Comparison of ENCODE assay signal across 18 cellular contexts in genomic region chr6:15523679-15524630, GRCh38.
DNase-seq lines count a peak whose midpoint lies in the region; ATAC-seq, FAIRE-seq and TF ChIP-seq lines count a peak whose summit lies in the region.
"Had no signal": no experiment of that assay in that cellular context is flagged by ENCODE, and none has a peak within 500 bp of the region (broad histone marks: within the 10 kb centered on the region; RNA-seq: fewer than 3 reads in every experiment).

No MANE protein-coding gene starts in this region.

- no peak for TF ChIP-seq RAD21 in HepG2 (CRISPR knock-in tag; IDR thresholded peaks at IDR 0.05)

- no peaks in the 10 kb centered on the region for H3K79me2 ChIP-seq in HepG2 (ENCODE audit: insufficient read depth, low read length)

- peak; percentile 21 for DNase-seq in activated CD4-positive, CD25-positive, alpha-beta regulatory T cell treated with anti-CD3 and anti-CD28 coated beads, Interleukin-2, amount 50 U/mL, for 72 hours
- DNase-seq in stimulated activated naive CD8-positive, alpha-beta T cell treated with anti-CD3 and anti-CD28 coated beads, Interleukin-15, Interleukin-2, amounts not matched to agents 100 U/mL and 50 U/mL, for 24 hours = no peak
- DNase-seq in mesenteric fat pad (ENCODE audit: low spot score) = peak; percentile 47
- no peak for DNase-seq in HepG2 (ENCODE audit: low spot score)
- DNase-seq in NCI-H748 (lab: John Stamatoyannopoulos, UW; ENCODE audit: unreplicated experiment) = no peak
- DNase-seq: 8988T, DMS153, foreskin fibroblast, mucosa of descending colon, NCI-H1930, NCI-H446 had no signal

- H3K4me1 ChIP-seq in HepG2 (ENCODE audit: insufficient read depth, low read length) = peaks cover 15% of the 10 kb centered on the region

- in situ Hi-C loops in HepG2 (cut with HindIII; ENCODE audit: extremely low pct_ligation_motif_present, low pct_unique_long_range_greater_than_20kb) = loop anchor here (10.0 kb wide), 1 partner anchor 101 kb away; no protein-coding TSS in a partner anchor

- ATAC-seq in activated CD4-positive, CD25-positive, alpha-beta regulatory T cell treated with anti-CD3 and anti-CD28 coated beads, Interleukin-2, amount 50 U/mL, for 24 hours = no peak
- no peak for ATAC-seq in stimulated activated naive CD8-positive, alpha-beta T cell treated with anti-CD3 and anti-CD28 coated beads, Interleukin-15, Interleukin-2, amounts not matched to agents 100 U/mL and 50 U/mL, for 24 hours
- ATAC-seq in GM18907 (IDR thresholded peaks at IDR 0.05; ENCODE audit: unreplicated experiment) (no peak), HepG2 (no peak)

- no peak overlapping the region for H3K4me3 Mint-ChIP-seq in stimulated activated naive CD8-positive, alpha-beta T cell treated with anti-CD3 and anti-CD28 coated beads, Interleukin-15, Interleukin-2, amounts not matched to agents 100 ng/mL and 50 ng/mL, for 24 hours

- H2AFZ ChIP-seq in HepG2 (ENCODE audit: low read length) = no peak overlapping the region

- POLR2A ChIA-PET in HepG2 (lab: Yijun Ruan, JAX) = no interaction called here

- WGBS in HepG2 (ENCODE audit: low lambda C conversion rate) = 97% methylated on average over 22 of the region's 23 CpGs

- no peak overlapping the region for H3K4me2 ChIP-seq in HepG2 (ENCODE audit: low read depth, low read length)
- H3K4me2 ChIP-seq: BLaER1 had no signal

- peaks cover 89% of the 10 kb centered on the region for H3K36me3 Mint-ChIP-seq in stimulated activated naive CD8-positive, alpha-beta T cell treated with anti-CD3 and anti-CD28 coated beads, Interleukin-15, Interleukin-2, amounts not matched to agents 100 ng/mL and 50 ng/mL, for 24 hours (ENCODE audit: low read depth)

- H3K4me1 Mint-ChIP-seq in stimulated activated naive CD8-positive, alpha-beta T cell treated with anti-CD3 and anti-CD28 coated beads, Interleukin-15, Interleukin-2, amounts not matched to agents 100 ng/mL and 50 ng/mL, for 24 hours (ENCODE audit: low read depth) = peaks cover 24% of the 10 kb centered on the region

- H3K27me3 Mint-ChIP-seq in stimulated activated naive CD8-positive, alpha-beta T cell treated with anti-CD3 and anti-CD28 coated beads, Interleukin-15, Interleukin-2, amounts not matched to agents 100 ng/mL and 50 ng/mL, for 24 hours = no peaks in the 10 kb centered on the region

- TF ChIP-seq POLR2A in HepG2 (IDR thresholded peaks at IDR 0.05; ENCODE audit: insufficient read depth in 1 of 2, low read depth in 2 of 2, low read length in 2 of 2) = no peak

- intact Hi-C loops in HepG2 (cut with micrococcal nuclease; ENCODE audit: unreplicated experiment) = no loop called here

- no peak overlapping the region for H3K4me3 ChIP-seq in HepG2 (replicated peaks in 1 of 3; ENCODE audit: insufficient read depth in 1 of 3, low read depth in 2 of 3, low read length in 3 of 3)
- H3K4me3 ChIP-seq: BLaER1, mucosa of descending colon, skin epidermis had no signal

- no peaks in the 10 kb centered on the region for H3K9me3 ChIP-seq in HepG2 (ENCODE audit: low read length)
- H3K9me3 ChIP-seq: mucosa of descending colon had no signal

- H3K36me3 ChIP-seq in HepG2 (replicated peaks in 1 of 2; ENCODE audit: control insufficient read depth in 1 of 2, insufficient read depth in 2 of 2, low read length in 2 of 2) = peaks cover 6 to 50% of the 10 kb centered on the region in 2 experiments

- H3K27me3 ChIP-seq in HepG2 (ENCODE audit: control insufficient read depth in 1 of 2, insufficient read depth in 2 of 2, low read length in 2 of 2) = no peaks in the 10 kb centered on the region
- H3K27me3 ChIP-seq: BLaER1 had no signal

- CTCF ChIA-PET in HepG2 (lab: Yijun Ruan, JAX; ENCODE audit: low intra/inter-chr PET ratio, low total read pairs) = no interaction called here

- TF ChIP-seq CTCF in HepG2 (CRISPR knock-in tag; IDR thresholded peaks at IDR 0.05) = no peak

- H3K9ac ChIP-seq in HepG2 (ENCODE audit: insufficient read depth, low read depth, low read length) = no peak overlapping the region
- H3K9ac ChIP-seq: BLaER1 had no signal

- H3K27ac Mint-ChIP-seq in stimulated activated naive CD8-positive, alpha-beta T cell treated with anti-CD3 and anti-CD28 coated beads, Interleukin-15, Interleukin-2, amounts not matched to agents 100 ng/mL and 50 ng/mL, for 24 hours = peak overlapping the region; percentile 41

- H3K27ac ChIP-seq in HepG2 (ENCODE audit: extremely low read length, insufficient read depth, low read length) = no peak overlapping the region
- H3K27ac ChIP-seq: BLaER1, skin epidermis had no signal

- no peak for FAIRE-seq in HepG2 (lab: Jason Lieb, UNC)
- FAIRE-seq: endothelial cell of umbilical vein, H54 had no signal

- H4K20me1 ChIP-seq in HepG2 (ENCODE audit: insufficient read depth, low read length) = no peaks in the 10 kb centered on the region

- no TSS peak for BruUV-seq in HepG2 (replicated peaks; lab: Mats Ljungman, UMichigan)

- H3K9me3 Mint-ChIP-seq in stimulated activated naive CD8-positive, alpha-beta T cell treated with anti-CD3 and anti-CD28 coated beads, Interleukin-15, Interleukin-2, amounts not matched to agents 100 ng/mL and 50 ng/mL, for 24 hours = peaks cover 8% of the 10 kb centered on the region

- TF ChIP-seq EP300 in HepG2 (IDR thresholded peaks at IDR 0.05; ENCODE audit: low read depth in 2 of 2, low read length in 2 of 2) (no peak), HepG2 (CRISPR knock-in tag; IDR thresholded peaks at IDR 0.05; ENCODE audit: borderline replicate concordance) (no peak)

TF ChIP-seq in HepG2, 621 proteins besides CTCF, POLR2A, EP300 and RAD21:
- TF ChIP-seq ZNF44 (CRISPR knock-in tag; IDR thresholded peaks at IDR 0.05) (no peak), HNRNPLL (IDR thresholded peaks at IDR 0.05; ENCODE audit: low read depth, low read length, poor library complexity, severe bottlenecking) (no peak), FOXO4 (CRISPR knock-in tag; conservative IDR thresholded peaks at IDR 0.05) (no peak), GLI4 (CRISPR knock-in tag; IDR thresholded peaks at IDR 0.05; ENCODE audit: borderline replicate concordance) (no peak), ZFP1 (CRISPR knock-in tag; IDR thresholded peaks at IDR 0.05) (no peak), NFKB2 (CRISPR knock-in tag; IDR thresholded peaks at IDR 0.05; ENCODE audit: borderline replicate concordance) (no peak), POGZ (CRISPR knock-in tag; IDR thresholded peaks at IDR 0.05) (no peak), FOXJ3 (CRISPR knock-in tag; IDR thresholded peaks at IDR 0.05; ENCODE audit: borderline replicate concordance) (no peak), ZNF747 (CRISPR knock-in tag; IDR thresholded peaks at IDR 0.05; ENCODE audit: borderline replicate concordance) (no peak), SETDB1 (CRISPR knock-in tag; IDR thresholded peaks at IDR 0.05; ENCODE audit: borderline replicate concordance) (no peak), ZNF501 (CRISPR knock-in tag; IDR thresholded peaks at IDR 0.05) (no peak), ZNF207 (IDR thresholded peaks at IDR 0.05; ENCODE audit: borderline replicate concordance) (no peak), AGO2 (optimal IDR thresholded peaks at IDR 0.05; ENCODE audit: low read depth, low read length) (no peak), MXD3 (CRISPR knock-in tag; IDR thresholded peaks at IDR 0.05) (no peak), HINFP (CRISPR knock-in tag; IDR thresholded peaks at IDR 0.05; ENCODE audit: low read depth) (no peak), ZFP36 (IDR thresholded peaks at IDR 0.05; ENCODE audit: borderline replicate concordance, low read depth, low read length, partially characterized antibody) (no peak), KLF13 (CRISPR knock-in tag; IDR thresholded peaks at IDR 0.05) (no peak), SAP130 (CRISPR knock-in tag; IDR thresholded peaks at IDR 0.05; ENCODE audit: low read depth) (no peak)
TF ChIP-seq in HepG2: peak in this region for 0.

Comparison
In these comparisons a context has a peak if more than half of its experiments do, and no peak if none do; other contexts are left out.
1. DNase-seq: peak in activated CD4-positive, CD25-positive, alpha-beta regulatory T cell treated with anti-CD3 and anti-CD28 coated beads, Interleukin-2, amount 50 U/mL, for 72 hours (single experiment) and mesenteric fat pad (single experiment); none in stimulated activated naive CD8-positive, alpha-beta T cell treated with anti-CD3 and anti-CD28 coated beads, Interleukin-15, Interleukin-2, amounts not matched to agents 100 U/mL and 50 U/mL, for 24 hours (single experiment), HepG2 (single experiment) and NCI-H748 (single experiment).